4 cellular contexts compared by ENCODE assay signal in genomic region chr18:46502444-46502843, GRCh38.
A peak's percentile ranks its signal among the peaks of the same experiment; 100 is the strongest.
TF ChIP-seq lines count a peak whose summit lies in the region.

No MANE protein-coding gene starts in this region.

TF ChIP-seq in SK-N-SH, 30 proteins besides CTCF, POLR2A, EP300 and RAD21 (continued from another document):
- peak; percentile 91 for TF ChIP-seq REST (IDR thresholded peaks at IDR 0.05; ENCODE audit: low read depth, low read length)

TF ChIP-seq in SK-N-SH treated with all-trans-retinoic acid at 6 μM for 48 hours, 23 proteins besides CTCF, POLR2A, EP300 and RAD21 (continued from another document):
- no peak for TF ChIP-seq PATZ1 (CRISPR knock-in tag; IDR thresholded peaks at IDR 0.05; ENCODE audit: borderline replicate concordance)

TF ChIP-seq in Ishikawa, 13 proteins besides CTCF, POLR2A, EP300 and RAD21:
- TF ChIP-seq REST (IDR thresholded peaks at IDR 0.05; ENCODE audit: low read depth) = peak; percentile 96
- no peak for TF ChIP-seq ZBTB7A (IDR thresholded peaks at IDR 0.05; ENCODE audit: low read depth)

TF ChIP-seq in liver, 16 proteins besides CTCF, POLR2A, EP300 and RAD21 (continued from another document):
- TF ChIP-seq ZBTB33 (IDR thresholded peaks at IDR 0.05) = no peak
- no peak for TF ChIP-seq HNF4G (IDR thresholded peaks at IDR 0.05)
- TF ChIP-seq FOXA2 (IDR thresholded peaks at IDR 0.05) = no peak
- TF ChIP-seq JUND (IDR thresholded peaks at IDR 0.05) = no peak
